28 cellular contexts compared by ENCODE assay signal in genomic region chr20:50390685-50391443, GRCh38.
A peak's percentile ranks its signal among the peaks of the same experiment; 100 is the strongest.
DNase-seq lines count a peak whose midpoint lies in the region; ATAC-seq and TF ChIP-seq lines count a peak whose summit lies in the region.
"Had no signal": no experiment of that assay in that cellular context is flagged by ENCODE, and none has a peak within 500 bp of the region (broad histone marks: within the 10 kb centered on the region; RNA-seq: fewer than 3 reads in every experiment).

No MANE protein-coding gene starts in this region.

- H2AK5ac ChIP-seq in mesenchymal stem cell (ENCODE audit: low read length, severe bottlenecking), result no peak overlapping the region

- no peak overlapping the region for H2AFZ ChIP-seq in mesenchymal stem cell (ENCODE audit: low read depth, low read length)

- no peak overlapping the region for H2BK120ac ChIP-seq in mesenchymal stem cell (ENCODE audit: low read depth, low read length)

- H3K4ac ChIP-seq in mesenchymal stem cell (ENCODE audit: low read depth in 1 of 2, low read length in 2 of 2), result peak overlapping the region in 1 of 2 experiments; percentile 26

- H3K9me3 ChIP-seq in left ventricle myocardium inferior (replicated peaks), result no peaks in the 10 kb centered on the region
- H3K9me3 ChIP-seq in mesenchymal stem cell (ENCODE audit: control insufficient read depth, low read length), result no peaks in the 10 kb centered on the region
- H3K9me3 ChIP-seq in tibial artery, result no peaks in the 10 kb centered on the region
- H3K9me3 ChIP-seq: BLaER1, lower lobe of right lung, thyroid gland had no signal

- no peak for DNase-seq in left ventricle myocardium inferior
- DNase-seq in left cardiac atrium, result no peak
- DNase-seq in coronary artery (ENCODE audit: low spot score), result no peak
- no peak for DNase-seq in mesenchymal stem cell
- DNase-seq in tibial artery, result no peak
- no peak for DNase-seq in NCI-H1417 (lab: John Stamatoyannopoulos, UW)
- DNase-seq in NCI-H526 (lab: John Stamatoyannopoulos, UW), result no peak
- DNase-seq: activated CD4-positive, alpha-beta T cell treated with anti-CD3 and anti-CD28 coated beads for 4 hours; activated naive CD4-positive, alpha-beta T cell treated with anti-CD3 and anti-CD28 coated beads, Interleukin-2, amount 50 U/mL, for 16 hours; activated T-cell treated with anti-CD3 and anti-CD28 coated beads for 4 hours; amniotic stem cell; COR-L47; H7; islet precursor cell; Kasumi-1; lower lobe of right lung; NCI-H1417 treated with DMSO at 0.1 percent for 48 hours; NCI-H2081; NCI-H526 treated with DMSO at 0.1 percent for 48 hours; nephron progenitor cell; retina; stimulated activated CD4-positive, alpha-beta T cell treated with anti-CD3 and anti-CD28 coated beads, Interleukin-2, amount 100 ng/mL, for 24 hours; stimulated activated naive CD8-positive, alpha-beta T cell treated with anti-CD3 and anti-CD28 coated beads, Interleukin-15, Interleukin-2, amounts not matched to agents 100 U/mL and 50 U/mL, for 24 hours; T1000; thyroid gland had no signal

- H3K14ac ChIP-seq in mesenchymal stem cell (ENCODE audit: low read length in 2 of 2), result no peak overlapping the region

- no peaks in the 10 kb centered on the region for H3K79me1 ChIP-seq in mesenchymal stem cell (replicated peaks; ENCODE audit: low read length, poor library complexity, severe bottlenecking)

- H2BK15ac ChIP-seq in mesenchymal stem cell (ENCODE audit: low read depth, poor library complexity, severe bottlenecking), result peak overlapping the region; percentile 17

- H3K4me2 ChIP-seq in mesenchymal stem cell (ENCODE audit: low read length, poor library complexity, severe bottlenecking), result no peak overlapping the region
- H3K4me2 ChIP-seq: BLaER1 had no signal

- no peak overlapping the region for H3K9ac ChIP-seq in mesenchymal stem cell (ENCODE audit: low read length)
- H3K9ac ChIP-seq: BLaER1 had no signal

- H3K18ac ChIP-seq in mesenchymal stem cell (ENCODE audit: low read depth in 1 of 2, low read length in 2 of 2), result no peak overlapping the region

- H3K4me1 ChIP-seq in left ventricle myocardium inferior (peaks cover 57% of the 10 kb centered on the region), mesenchymal stem cell (ENCODE audit: control insufficient read depth, insufficient read depth, low read depth, low read length) (peaks cover 12% of the 10 kb centered on the region), tibial artery (peaks cover 0 to 65% (median 49%) of the 10 kb centered on the region in 4 donors)

- H3K4me3 ChIP-seq in left ventricle myocardium inferior, result no peak overlapping the region
- no peak overlapping the region for H3K4me3 ChIP-seq in coronary artery
- no peak overlapping the region for H3K4me3 ChIP-seq in mesenchymal stem cell (ENCODE audit: insufficient read depth in 1 of 2, low read depth in 1 of 2, low read length in 2 of 2)
- H3K4me3 ChIP-seq in tibial artery, result no peak overlapping the region
- H3K4me3 ChIP-seq: BLaER1, lower lobe of right lung, thyroid gland had no signal

- H3K36me3 ChIP-seq in left ventricle myocardium inferior, result no peaks in the 10 kb centered on the region
- no peaks in the 10 kb centered on the region for H3K36me3 ChIP-seq in mesenchymal stem cell (ENCODE audit: control insufficient read depth in 1 of 2, insufficient read depth in 2 of 2, low read depth in 1 of 2, low read length in 2 of 2)
- no peaks in the 10 kb centered on the region for H3K36me3 ChIP-seq in tibial artery
- H3K36me3 ChIP-seq: BLaER1, lower lobe of right lung, thyroid gland had no signal

- no peak overlapping the region for H4K91ac ChIP-seq in mesenchymal stem cell (ENCODE audit: low read length)

- intact Hi-C loops in left ventricle myocardium inferior (cut with micrococcal nuclease) (no loop called here), left cardiac atrium (cut with DNase I) (loop anchor here in 1 of 2 donors (10.0 kb wide), 1 partner anchor 64 kb away; no protein-coding TSS in a partner anchor), tibial artery (cut with DNase I; ENCODE audit: low total_unique reads) (no loop called here)

- no peak overlapping the region for H2BK5ac ChIP-seq in mesenchymal stem cell (ENCODE audit: low read depth, low read length, poor library complexity, severe bottlenecking)

- TF ChIP-seq CTCF in left ventricle myocardium inferior (IDR thresholded peaks at IDR 0.05; ENCODE audit: borderline replicate concordance), result no peak
- TF ChIP-seq CTCF in coronary artery (IDR thresholded peaks at IDR 0.05), result no peak
- TF ChIP-seq CTCF in tibial artery (IDR thresholded peaks at IDR 0.05), result no peak

- 95% methylated on average over 15 of the region's 15 CpGs for WGBS in mesenchymal stem cell

- H3K27ac ChIP-seq in left ventricle myocardium inferior (replicated peaks) (peak overlapping the region; percentile 94), coronary artery (peak overlapping the region; percentile 84 to 95), mesenchymal stem cell (ENCODE audit: low read length, poor library complexity, severe bottlenecking) (no peak overlapping the region), tibial artery (peak overlapping the region; percentile 87 to 96)
- H3K27ac ChIP-seq: BLaER1, HL-60, thyroid gland had no signal

- ATAC-seq in left cardiac atrium (no peak), HG02970 (IDR thresholded peaks at IDR 0.05; ENCODE audit: low FRiP score, unreplicated experiment) (no peak)
- ATAC-seq: lower lobe of right lung; stimulated activated naive CD8-positive, alpha-beta T cell treated with anti-CD3 and anti-CD28 coated beads, Interleukin-15, Interleukin-2, amounts not matched to agents 100 U/mL and 50 U/mL, for 24 hours had no signal

- H3K23ac ChIP-seq in mesenchymal stem cell (ENCODE audit: low read length in 2 of 2), result no peak overlapping the region

- H3K27me3 ChIP-seq in left ventricle myocardium inferior (ENCODE audit: low read depth) (no peaks in the 10 kb centered on the region), mesenchymal stem cell (ENCODE audit: control insufficient read depth in 1 of 2, insufficient read depth in 1 of 2, low read length in 2 of 2) (no peaks in the 10 kb centered on the region), tibial artery (no peaks in the 10 kb centered on the region)
- H3K27me3 ChIP-seq: thyroid gland had no signal

- H2BK12ac ChIP-seq in mesenchymal stem cell (ENCODE audit: low read length in 2 of 2), result peak overlapping the region in 1 of 2 experiments; percentile 89

- H4K8ac ChIP-seq in mesenchymal stem cell (ENCODE audit: low read length), result no peak overlapping the region
